Comparison of ENCODE assay signal across 8 cellular contexts in genomic region chr11:33257160-33257896, GRCh38. TPM values are rescaled to one million over a fixed set of nuclear protein-coding genes. Genes with fewer than 3 reads are reported as not detected.
DNase-seq lines count a peak whose midpoint lies in the region; FAIRE-seq and TF ChIP-seq lines count a peak whose summit lies in the region.

Gene HIPK3 (plus strand): TSS chr11:33257381.

- no peaks in the 10 kb centered on the region for H3K9me3 ChIP-seq in neutrophil

- no peaks in the 10 kb centered on the region for H3K27me3 ChIP-seq in neutrophil

- in situ Hi-C loops in G401 (cut with HindIII; ENCODE audit: low sequenced_read_pairs): loop anchor here (5.0 kb wide), 1 partner anchor 35 kb away; no protein-coding TSS in a partner anchor

- peaks cover 42 to 43% of the 10 kb centered on the region in 2 experiments for H3K4me1 ChIP-seq in neutrophil (ENCODE audit: control insufficient read depth in 1 of 2, insufficient read depth in 1 of 2, low read depth in 1 of 2, low read length in 1 of 2)

- H3K27ac ChIP-seq in neutrophil: peak within 1 kb of the TSS; percentile 98

- TF ChIP-seq CTCF in LNCAP (IDR thresholded peaks at IDR 0.05) (peak; percentile 54), neutrophil (IDR thresholded peaks at IDR 0.05) (peak; percentile 61), subcutaneous adipose tissue (IDR thresholded peaks at IDR 0.05; ENCODE audit: low read depth) (no peak)

- H3K4me3 ChIP-seq in neutrophil (ENCODE audit: low read depth in 1 of 2, low read length in 1 of 2): peak within 1 kb of the TSS; percentile 72 to 96

- H3K36me3 ChIP-seq in neutrophil: no peaks in the 10 kb centered on the region

- FAIRE-seq in frontal cortex (lab: Jason Lieb, UNC): no peak

- DNase-seq in G401 (ENCODE audit: low spot score) (peak; percentile 73), GOT3 (lab: John Stamatoyannopoulos, UW) (peak; percentile 60), SK-N-DZ (ENCODE audit: low spot score) (peak; percentile 78), frontal cortex (ENCODE audit: low spot score in 2 of 2) (peak; percentile 85 to 86)
- peak; percentile 77 for DNase-seq in activated naive CD4-positive, alpha-beta T cell treated with Interleukin-2 at 50 U/mL for 16 hours

RNA-seq across cellular contexts. Expression of gene HIPK3, which starts in this region (rescaled TPM):
- total RNA-seq in G401 (2014; rRNA removed; shearing (Covaris generic)): 25.3 and 36.4 TPM in 2 replicates
- polyA plus RNA-seq in SK-N-DZ (2014; cell fraction: cytosol; rRNA removed): 4.5 and 5.2 TPM in 2 replicates
- polyA plus RNA-seq in SK-N-DZ (2014; cell fraction: nucleus; rRNA removed): 5.6 and 7.9 TPM in 2 replicates
- total RNA-seq in frontal cortex: 313 TPM
- 100 to 1,000 TPM; 243 to 401 (median 307) TPM for total RNA-seq in subcutaneous adipose tissue

Comparison
In these comparisons a context has a peak if more than half of its experiments do, and no peak if none do; other contexts are left out.
1. Peak in every context shown above with its lines: DNase-seq, H3K4me3 ChIP-seq and H3K27ac ChIP-seq.